ENCODE assay signal across 9 cellular contexts in genomic region chr12:42024495-42024830, GRCh38.
DNase-seq lines count a peak whose midpoint lies in the region; ATAC-seq, FAIRE-seq and TF ChIP-seq lines count a peak whose summit lies in the region.
"Had no signal": no experiment of that assay in that cellular context is flagged by ENCODE, and none has a peak within 500 bp of the region (broad histone marks: within the 10 kb centered on the region; RNA-seq: fewer than 3 reads in every experiment).

No MANE protein-coding gene starts in this region.

- ATAC-seq in naive thymus-derived CD8-positive, alpha-beta T cell = no peak
- ATAC-seq in HG02840 (IDR thresholded peaks at IDR 0.05; ENCODE audit: low FRiP score, unreplicated experiment) = no peak

- H4K20me1 ChIP-seq in astrocyte (ENCODE audit: insufficient read depth, low read length) = no peaks in the 10 kb centered on the region

- no peak for TF ChIP-seq EP300 in Ishikawa (IDR thresholded peaks at IDR 0.05; ENCODE audit: borderline replicate concordance)

- peaks cover 10% of the 10 kb centered on the region for H3K4me1 Mint-ChIP-seq in astrocyte (ENCODE audit: low read depth, unreplicated experiment)
- peaks cover 4 to 10% (median 6%) of the 10 kb centered on the region in 4 donors for H3K4me1 Mint-ChIP-seq in naive thymus-derived CD8-positive, alpha-beta T cell

- peak overlapping the region; percentile 81 for H2AFZ ChIP-seq in astrocyte (ENCODE audit: low read depth, low read length)

- DNase-seq in astrocyte (ENCODE audit: low read depth) = no peak
- no peak for DNase-seq in naive thymus-derived CD8-positive, alpha-beta T cell
- DNase-seq in ACHN = no peak
- DNase-seq in SW480 (ENCODE audit: low spot score) = no peak
- no peak for DNase-seq in activated naive CD4-positive, alpha-beta T cell treated with Interleukin-2 at 50 U/mL for 16 hours

- H3K27ac ChIP-seq in C4-2B = no peak overlapping the region
- no peak overlapping the region for H3K27ac ChIP-seq in astrocyte (ENCODE audit: low read depth, low read length)
- H3K27ac ChIP-seq: body of pancreas had no signal

- no peaks in the 10 kb centered on the region for H3K27me3 ChIP-seq in astrocyte (ENCODE audit: insufficient read depth, low read length)
- H3K27me3 ChIP-seq: body of pancreas had no signal

- H3K4me3 Mint-ChIP-seq in astrocyte (ENCODE audit: unreplicated experiment) = no peak overlapping the region
- H3K4me3 Mint-ChIP-seq in naive thymus-derived CD8-positive, alpha-beta T cell = peak overlapping the region; percentile 72 to 90 (median 79)

- H3K9me3 Mint-ChIP-seq in astrocyte (ENCODE audit: unreplicated experiment) = peaks cover 2% of the 10 kb centered on the region
- H3K9me3 Mint-ChIP-seq in naive thymus-derived CD8-positive, alpha-beta T cell = no peaks in the 10 kb centered on the region

- peak overlapping the region; percentile 49 for H3K4me3 ChIP-seq in astrocyte (ENCODE audit: insufficient read depth, low read depth, low read length)
- H3K4me3 ChIP-seq: body of pancreas had no signal

- H3K79me2 ChIP-seq in astrocyte (ENCODE audit: insufficient read depth, low read length) = no peaks in the 10 kb centered on the region

- peak overlapping the region; percentile 88 for H3K4me2 ChIP-seq in astrocyte (ENCODE audit: low read length)

- no peaks in the 10 kb centered on the region for H3K36me3 ChIP-seq in astrocyte (ENCODE audit: insufficient read depth, low read length)

- no peak for TF ChIP-seq RAD21 in Ishikawa (IDR thresholded peaks at IDR 0.05; ENCODE audit: low read depth)

- in situ Hi-C loops in ACHN (cut with HindIII; ENCODE audit: low pct_ligation_motif_present, low pct_unique_long_range_greater_than_20kb, low sequenced_read_pairs) = no loop called here

- peak; percentile 60 for TF ChIP-seq CTCF in C4-2B (conservative IDR thresholded peaks at IDR 0.05)
- no peak for TF ChIP-seq CTCF in astrocyte (IDR thresholded peaks at IDR 0.05; ENCODE audit: insufficient read depth, low read depth, low read length)

- H3K4me1 ChIP-seq in astrocyte (ENCODE audit: insufficient read depth, low read length) = no peaks in the 10 kb centered on the region
- H3K4me1 ChIP-seq: body of pancreas had no signal

- no peaks in the 10 kb centered on the region for H3K27me3 Mint-ChIP-seq in astrocyte (ENCODE audit: low read depth, unreplicated experiment)
- peaks cover 0 to 30% (median 3%) of the 10 kb centered on the region in 5 donors for H3K27me3 Mint-ChIP-seq in naive thymus-derived CD8-positive, alpha-beta T cell

- POLR2A ChIA-PET in naive thymus-derived CD8-positive, alpha-beta T cell (lab: Charles Lee) = no interaction called here

- H3K27ac Mint-ChIP-seq in astrocyte (ENCODE audit: unreplicated experiment) = no peak overlapping the region
- peak overlapping the region in 1 of 10 donors; percentile 29 for H3K27ac Mint-ChIP-seq in naive thymus-derived CD8-positive, alpha-beta T cell

- H3K36me3 Mint-ChIP-seq in astrocyte (ENCODE audit: low read depth, unreplicated experiment) = peaks cover 3% of the 10 kb centered on the region
- no peaks in the 10 kb centered on the region for H3K36me3 Mint-ChIP-seq in naive thymus-derived CD8-positive, alpha-beta T cell

- no peak overlapping the region for H3K9ac ChIP-seq in astrocyte (ENCODE audit: low read length)

- FAIRE-seq in astrocyte (lab: Jason Lieb, UNC) = no peak

- no peaks in the 10 kb centered on the region for H3K9me3 ChIP-seq in astrocyte (ENCODE audit: insufficient read depth, low read depth, low read length)
- H3K9me3 ChIP-seq: body of pancreas had no signal

TF ChIP-seq in Ishikawa, 13 proteins besides CTCF, POLR2A, EP300 and RAD21:
- TF ChIP-seq TCF12 (IDR thresholded peaks at IDR 0.05; ENCODE audit: low read depth) = no peak
- no peak for TF ChIP-seq USF1 (IDR thresholded peaks at IDR 0.05)
- no peak for TF ChIP-seq MAX (IDR thresholded peaks at IDR 0.05)
- TF ChIP-seq EGR1 (IDR thresholded peaks at IDR 0.05) = no peak
- TF ChIP-seq REST (IDR thresholded peaks at IDR 0.05; ENCODE audit: low read depth) = no peak
- TF ChIP-seq ZBTB7A (IDR thresholded peaks at IDR 0.05; ENCODE audit: low read depth) = peak; percentile 2; the same call in 1 of the 2 replicates
- TF ChIP-seq CREB1 (IDR thresholded peaks at IDR 0.05; ENCODE audit: low read depth) = no peak
